In genomic region chr18:32770181-32770650, GRCh38 we compare ENCODE assay signal across 1 cellular context.
TF ChIP-seq lines count a peak whose summit lies in the region.

No MANE protein-coding gene starts in this region.

TF ChIP-seq in HepG2, 621 proteins besides CTCF, POLR2A, EP300 and RAD21 (continued from another document and continues in another):
- TF ChIP-seq THAP9 (CRISPR knock-in tag; IDR thresholded peaks at IDR 0.05; ENCODE audit: borderline replicate concordance): no peak
- no peak for TF ChIP-seq ZNF460 (CRISPR knock-in tag; IDR thresholded peaks at IDR 0.05; ENCODE audit: borderline replicate concordance)
- no peak for TF ChIP-seq ZNF652 (CRISPR knock-in tag; IDR thresholded peaks at IDR 0.05; ENCODE audit: borderline replicate concordance, low read depth)
- TF ChIP-seq ZNF781 (CRISPR knock-in tag; IDR thresholded peaks at IDR 0.05; ENCODE audit: borderline replicate concordance, not compliant biosample characterization): peak; percentile 3
- TF ChIP-seq ARID4A (CRISPR knock-in tag; IDR thresholded peaks at IDR 0.05; ENCODE audit: borderline replicate concordance): peak; percentile 63; the same call in 1 of the 2 replicates
- TF ChIP-seq MAZ (IDR thresholded peaks at IDR 0.05; ENCODE audit: borderline replicate concordance, low read depth, low read length): no peak
- peak; percentile 57; the same call in 1 of the 2 replicates for TF ChIP-seq MAZ (CRISPR knock-in tag; IDR thresholded peaks at IDR 0.05; ENCODE audit: low read depth)
- no peak for TF ChIP-seq HIC2 (CRISPR knock-in tag; IDR thresholded peaks at IDR 0.05; ENCODE audit: low read depth)
- no peak for TF ChIP-seq ZNF337 (CRISPR knock-in tag; IDR thresholded peaks at IDR 0.05; ENCODE audit: borderline replicate concordance, low read depth)
- no peak for TF ChIP-seq RNF2 (conservative IDR thresholded peaks at IDR 0.05; ENCODE audit: low read depth)
- TF ChIP-seq BATF2 (CRISPR knock-in tag; IDR thresholded peaks at IDR 0.05): no peak
- TF ChIP-seq ZUFSP (CRISPR knock-in tag; IDR thresholded peaks at IDR 0.05; ENCODE audit: borderline replicate concordance): no peak
- no peak for TF ChIP-seq HDAC6 (IDR thresholded peaks at IDR 0.05; ENCODE audit: low read depth, low read length)
- no peak for TF ChIP-seq ZNF335 (CRISPR knock-in tag; IDR thresholded peaks at IDR 0.05)
- no peak; the same call in 1 of the 2 replicates for TF ChIP-seq ZBTB42 (CRISPR knock-in tag; IDR thresholded peaks at IDR 0.05)
- TF ChIP-seq CENPX (CRISPR knock-in tag; IDR thresholded peaks at IDR 0.05): no peak
- TF ChIP-seq DBP (CRISPR knock-in tag; IDR thresholded peaks at IDR 0.05; ENCODE audit: not compliant biosample characterization): no peak
- no peak; the same call in 1 of the 2 replicates for TF ChIP-seq ZNF138 (CRISPR knock-in tag; IDR thresholded peaks at IDR 0.05; ENCODE audit: low read depth)
- 0 out of 2 replicates have a peak, but pooled peaks have one; percentile 16 for TF ChIP-seq ARID5B (CRISPR knock-in tag; IDR thresholded peaks at IDR 0.05)
- no peak for TF ChIP-seq ATF6 (CRISPR knock-in tag; conservative IDR thresholded peaks at IDR 0.05)
- TF ChIP-seq NFIB (CRISPR knock-in tag; IDR thresholded peaks at IDR 0.05; ENCODE audit: borderline replicate concordance): no peak
- no peak for TF ChIP-seq ZNF225 (CRISPR knock-in tag; IDR thresholded peaks at IDR 0.05)
- TF ChIP-seq ZNF784 (CRISPR knock-in tag; IDR thresholded peaks at IDR 0.05; ENCODE audit: borderline replicate concordance): no peak
- TF ChIP-seq YEATS4 (CRISPR knock-in tag; IDR thresholded peaks at IDR 0.05; ENCODE audit: borderline replicate concordance): peak; percentile 68
- TF ChIP-seq RARG (CRISPR knock-in tag; IDR thresholded peaks at IDR 0.05; ENCODE audit: low read depth): no peak
- no peak for TF ChIP-seq ATF7 (IDR thresholded peaks at IDR 0.05)
- no peak for TF ChIP-seq ATF7 (CRISPR knock-in tag; IDR thresholded peaks at IDR 0.05)
- no peak for TF ChIP-seq ZNF3 (CRISPR knock-in tag; IDR thresholded peaks at IDR 0.05)
- TF ChIP-seq PCBP1 (IDR thresholded peaks at IDR 0.05; ENCODE audit: borderline replicate concordance, low read depth, low read length): no peak
- no peak for TF ChIP-seq ZNF597 (CRISPR knock-in tag; IDR thresholded peaks at IDR 0.05)
- 0 out of 2 replicates have a peak, but pooled peaks have one; percentile 15 for TF ChIP-seq ZNF333 (CRISPR knock-in tag; IDR thresholded peaks at IDR 0.05; ENCODE audit: borderline replicate concordance)
- peak; percentile 14 for TF ChIP-seq ASH2L (IDR thresholded peaks at IDR 0.05; ENCODE audit: insufficient read length, low read depth, low read length)
- TF ChIP-seq FLYWCH1 (CRISPR knock-in tag; IDR thresholded peaks at IDR 0.05): no peak
- TF ChIP-seq CBX1 (IDR thresholded peaks at IDR 0.05; ENCODE audit: low read depth): peak; percentile 19
- TF ChIP-seq NR1H2 (CRISPR knock-in tag; IDR thresholded peaks at IDR 0.05; ENCODE audit: borderline replicate concordance, low read depth): no peak
